Comparison of ENCODE assay signal across 1 cellular context in the genomic region with DNA sequence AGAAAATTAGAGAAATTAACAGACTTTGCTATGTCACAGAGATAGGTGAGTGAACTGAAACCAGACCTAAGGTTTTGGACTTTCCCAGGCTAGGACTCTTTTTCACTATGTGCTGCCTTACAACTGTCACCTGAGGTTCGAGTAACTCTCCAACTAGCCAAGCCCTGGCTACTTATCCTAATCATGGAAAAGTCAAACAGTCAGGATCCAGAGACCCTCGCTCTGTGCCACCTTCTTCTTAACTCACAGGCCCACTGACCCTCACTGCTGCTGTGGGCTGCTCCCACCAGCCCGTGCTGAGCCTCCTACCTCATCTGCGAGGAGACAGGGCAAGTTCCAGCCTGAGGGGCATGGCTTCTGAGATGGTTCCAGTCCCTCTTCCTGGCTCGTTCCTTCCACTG.
TF ChIP-seq lines count a peak whose summit lies in the region.

No MANE protein-coding gene starts in this region.

TF ChIP-seq in WTC11, 78 proteins besides CTCF, POLR2A, EP300 and RAD21 (continued from another document):
- TF ChIP-seq, protein P1, sequence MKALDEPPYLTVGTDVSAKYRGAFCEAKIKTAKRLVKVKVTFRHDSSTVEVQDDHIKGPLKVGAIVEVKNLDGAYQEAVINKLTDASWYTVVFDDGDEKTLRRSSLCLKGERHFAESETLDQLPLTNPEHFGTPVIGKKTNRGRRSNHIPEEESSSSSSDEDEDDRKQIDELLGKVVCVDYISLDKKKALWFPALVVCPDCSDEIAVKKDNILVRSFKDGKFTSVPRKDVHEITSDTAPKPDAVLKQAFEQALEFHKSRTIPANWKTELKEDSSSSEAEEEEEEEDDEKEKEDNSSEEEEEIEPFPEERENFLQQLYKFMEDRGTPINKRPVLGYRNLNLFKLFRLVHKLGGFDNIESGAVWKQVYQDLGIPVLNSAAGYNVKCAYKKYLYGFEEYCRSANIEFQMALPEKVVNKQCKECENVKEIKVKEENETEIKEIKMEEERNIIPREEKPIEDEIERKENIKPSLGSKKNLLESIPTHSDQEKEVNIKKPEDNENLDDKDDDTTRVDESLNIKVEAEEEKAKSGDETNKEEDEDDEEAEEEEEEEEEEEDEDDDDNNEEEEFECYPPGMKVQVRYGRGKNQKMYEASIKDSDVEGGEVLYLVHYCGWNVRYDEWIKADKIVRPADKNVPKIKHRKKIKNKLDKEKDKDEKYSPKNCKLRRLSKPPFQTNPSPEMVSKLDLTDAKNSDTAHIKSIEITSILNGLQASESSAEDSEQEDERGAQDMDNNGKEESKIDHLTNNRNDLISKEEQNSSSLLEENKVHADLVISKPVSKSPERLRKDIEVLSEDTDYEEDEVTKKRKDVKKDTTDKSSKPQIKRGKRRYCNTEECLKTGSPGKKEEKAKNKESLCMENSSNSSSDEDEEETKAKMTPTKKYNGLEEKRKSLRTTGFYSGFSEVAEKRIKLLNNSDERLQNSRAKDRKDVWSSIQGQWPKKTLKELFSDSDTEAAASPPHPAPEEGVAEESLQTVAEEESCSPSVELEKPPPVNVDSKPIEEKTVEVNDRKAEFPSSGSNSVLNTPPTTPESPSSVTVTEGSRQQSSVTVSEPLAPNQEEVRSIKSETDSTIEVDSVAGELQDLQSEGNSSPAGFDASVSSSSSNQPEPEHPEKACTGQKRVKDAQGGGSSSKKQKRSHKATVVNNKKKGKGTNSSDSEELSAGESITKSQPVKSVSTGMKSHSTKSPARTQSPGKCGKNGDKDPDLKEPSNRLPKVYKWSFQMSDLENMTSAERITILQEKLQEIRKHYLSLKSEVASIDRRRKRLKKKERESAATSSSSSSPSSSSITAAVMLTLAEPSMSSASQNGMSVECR (CRISPR knock-in tag; IDR thresholded peaks at IDR 0.05; ENCODE audit: borderline replicate concordance): no peak
- TF ChIP-seq, protein P2, sequence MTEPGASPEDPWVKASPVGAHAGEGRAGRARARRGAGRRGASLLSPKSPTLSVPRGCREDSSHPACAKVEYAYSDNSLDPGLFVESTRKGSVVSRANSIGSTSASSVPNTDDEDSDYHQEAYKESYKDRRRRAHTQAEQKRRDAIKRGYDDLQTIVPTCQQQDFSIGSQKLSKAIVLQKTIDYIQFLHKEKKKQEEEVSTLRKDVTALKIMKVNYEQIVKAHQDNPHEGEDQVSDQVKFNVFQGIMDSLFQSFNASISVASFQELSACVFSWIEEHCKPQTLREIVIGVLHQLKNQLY (CRISPR knock-in tag; IDR thresholded peaks at IDR 0.05): no peak
- TF ChIP-seq, protein P3, sequence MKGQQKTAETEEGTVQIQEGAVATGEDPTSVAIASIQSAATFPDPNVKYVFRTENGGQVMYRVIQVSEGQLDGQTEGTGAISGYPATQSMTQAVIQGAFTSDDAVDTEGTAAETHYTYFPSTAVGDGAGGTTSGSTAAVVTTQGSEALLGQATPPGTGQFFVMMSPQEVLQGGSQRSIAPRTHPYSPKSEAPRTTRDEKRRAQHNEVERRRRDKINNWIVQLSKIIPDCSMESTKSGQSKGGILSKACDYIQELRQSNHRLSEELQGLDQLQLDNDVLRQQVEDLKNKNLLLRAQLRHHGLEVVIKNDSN (CRISPR knock-in tag; IDR thresholded peaks at IDR 0.05): no peak
- TF ChIP-seq PRRX2 (CRISPR knock-in tag; IDR thresholded peaks at IDR 0.05) (no peak), CREM (CRISPR knock-in tag; IDR thresholded peaks at IDR 0.05) (no peak), NR2C2 (CRISPR knock-in tag; IDR thresholded peaks at IDR 0.05) (no peak), GRHL2 (CRISPR knock-in tag; IDR thresholded peaks at IDR 0.05; ENCODE audit: insufficient replicate concordance, severe bottlenecking) (no peak), RELA (CRISPR knock-in tag; IDR thresholded peaks at IDR 0.05; ENCODE audit: borderline replicate concordance) (no peak), ZNF671 (CRISPR knock-in tag; IDR thresholded peaks at IDR 0.05) (no peak), IRF2 (CRISPR knock-in tag; IDR thresholded peaks at IDR 0.05; ENCODE audit: borderline replicate concordance, low read depth) (no peak)
- TF ChIP-seq, protein P4, sequence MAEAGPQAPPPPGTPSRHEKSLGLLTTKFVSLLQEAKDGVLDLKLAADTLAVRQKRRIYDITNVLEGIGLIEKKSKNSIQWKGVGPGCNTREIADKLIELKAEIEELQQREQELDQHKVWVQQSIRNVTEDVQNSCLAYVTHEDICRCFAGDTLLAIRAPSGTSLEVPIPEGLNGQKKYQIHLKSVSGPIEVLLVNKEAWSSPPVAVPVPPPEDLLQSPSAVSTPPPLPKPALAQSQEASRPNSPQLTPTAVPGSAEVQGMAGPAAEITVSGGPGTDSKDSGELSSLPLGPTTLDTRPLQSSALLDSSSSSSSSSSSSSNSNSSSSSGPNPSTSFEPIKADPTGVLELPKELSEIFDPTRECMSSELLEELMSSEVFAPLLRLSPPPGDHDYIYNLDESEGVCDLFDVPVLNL (CRISPR knock-in tag; IDR thresholded peaks at IDR 0.05; ENCODE audit: borderline replicate concordance, low read depth): no peak
